Comparison of ENCODE assay signal across 8 cellular contexts in genomic region chr17:7484964-7485377, GRCh38. TPM values are rescaled to one million over a fixed set of nuclear protein-coding genes. Genes with fewer than 3 reads are reported as not detected.
DNase-seq lines count a peak whose midpoint lies in the region; ATAC-seq and TF ChIP-seq lines count a peak whose summit lies in the region.

No MANE protein-coding gene starts in this region.

- TF ChIP-seq CTCF in SU-DHL-6 (IDR thresholded peaks at IDR 0.05; ENCODE audit: insufficient read depth, low read length, poor library complexity, severe bottlenecking) (no peak), stomach (IDR thresholded peaks at IDR 0.05) (no peak)

- H3K9me2 ChIP-seq in SU-DHL-6 (replicated peaks; ENCODE audit: insufficient read depth, low read length) = no peaks in the 10 kb centered on the region

- peaks cover 47% of the 10 kb centered on the region for H3K79me2 ChIP-seq in SU-DHL-6 (ENCODE audit: insufficient read depth, low read length)

- peak; percentile 9 for DNase-seq in NCI-H2029 (lab: John Stamatoyannopoulos, UW)
- DNase-seq in NCI-H2029 treated with DMSO at 0.1 percent for 48 hours (lab: John Stamatoyannopoulos, UW) = no peak
- DNase-seq in right cardiac atrium = no peak
- no peak for DNase-seq in stomach
- no peak for DNase-seq in stimulated activated CD8-positive, alpha-beta memory T cell treated with anti-CD3 and anti-CD28 coated beads, Interleukin-4, amount 100 ng/mL, for 48 hours
- no peak for DNase-seq in medulla oblongata (ENCODE audit: extremely low spot score)
- DNase-seq in superior temporal gyrus (ENCODE audit: extremely low spot score) = no peak

- peak overlapping the region; percentile 73 for H3K4me2 ChIP-seq in SU-DHL-6 (ENCODE audit: low read depth, low read length, poor library complexity, severe bottlenecking)

- H3K4me1 ChIP-seq in right cardiac atrium (ENCODE audit: control insufficient read depth, insufficient read depth, low read length) = peaks cover 9% of the 10 kb centered on the region
- H3K4me1 ChIP-seq in stomach = peaks cover 26 to 82% (median 67%) of the 10 kb centered on the region in 4 donors

- intact Hi-C loops in right cardiac atrium (cut with DNase I) = loop anchor here in 2 of 4 donors (5.0 kb wide), 2 partner anchors 93 to 138 kb away; partner anchors contain the start of gene PLSCR3 (in 1 of the 2)
- intact Hi-C loops in stomach (cut with DNase I; ENCODE audit: low total_unique reads) = no loop called here

- H3F3A ChIP-seq in SU-DHL-6 (ENCODE audit: insufficient read depth) = peaks cover 11% of the 10 kb centered on the region; the same call in 1 of the 2 replicates

- ATAC-seq in right cardiac atrium = no peak

- peak overlapping the region; percentile 81 for H3K9ac ChIP-seq in SU-DHL-6 (ENCODE audit: low read length)

- H3K27me3 ChIP-seq in SU-DHL-6 (ENCODE audit: low read length) (no peaks in the 10 kb centered on the region), right cardiac atrium (ENCODE audit: control insufficient read depth, insufficient read depth) (no peaks in the 10 kb centered on the region), stomach (no peaks in the 10 kb centered on the region)

- H3K9me3 ChIP-seq in SU-DHL-6 (ENCODE audit: insufficient read depth, low read length) = no peaks in the 10 kb centered on the region
- H3K9me3 ChIP-seq in right cardiac atrium (ENCODE audit: control insufficient read depth, low read length) = no peaks in the 10 kb centered on the region
- no peaks in the 10 kb centered on the region for H3K9me3 ChIP-seq in stomach

- H3K27ac ChIP-seq in SU-DHL-6 (ENCODE audit: low read depth, low read length) (peak overlapping the region; percentile 89), right cardiac atrium (ENCODE audit: low read length) (peak overlapping the region; percentile 74), stomach (peak overlapping the region; percentile 94 to 100 (median 99))

- no peak for TF ChIP-seq POLR2A in stomach (IDR thresholded peaks at IDR 0.05)

- H2AFZ ChIP-seq in SU-DHL-6 (ENCODE audit: low read depth, low read length, severe bottlenecking) = peak overlapping the region; percentile 38

- TF ChIP-seq EP300 in stomach (IDR thresholded peaks at IDR 0.05) = no peak

- H3K4me3 ChIP-seq in SU-DHL-6 (ENCODE audit: insufficient read depth, low read length, poor library complexity, severe bottlenecking) (peak overlapping the region; percentile 66), right cardiac atrium (ENCODE audit: low read length) (peak overlapping the region; percentile 76), stomach (peak overlapping the region; percentile 55 to 71 (median 60))

- H4K20me1 ChIP-seq in SU-DHL-6 (ENCODE audit: low read depth, low read length) = no peaks in the 10 kb centered on the region

- under 1% methylated on average over 15 of the region's 15 CpGs for WGBS in right cardiac atrium
- WGBS in stomach, 5 donors = 0 to 2% (median 0%) methylated on average over 15 of the region's 15 CpGs

- H3K36me3 ChIP-seq in SU-DHL-6 (ENCODE audit: low read length) (no peaks in the 10 kb centered on the region), stomach (peaks cover 0 to 8% (median 0%) of the 10 kb centered on the region in 4 donors)

RNA-seq across cellular contexts. Expression of gene POLR2A, which starts 0.8 kb away (rescaled TPM):
- 10 to 100 TPM; 41.9 to 51.4 (median 47.4) TPM for total RNA-seq in right cardiac atrium
- 22.3 TPM for polyA plus RNA-seq in right cardiac atrium
- 100 to 1,000 TPM in 2 of 5 donors, 10 to 100 TPM in 3; 55.4 to 750 (median 85.2) TPM for total RNA-seq in stomach
- 10 to 100 TPM in 1 of 3 donors, 1 to 10 TPM in 2; 8.1 to 12.7 (median 10.0) TPM for polyA plus RNA-seq in stomach

RNA-seq across cellular contexts. Expression of gene SLC35G6, which starts 3.7 kb away (rescaled TPM):
- not detected for total RNA-seq in right cardiac atrium
- polyA plus RNA-seq in right cardiac atrium = not detected
- total RNA-seq in stomach = not detected
- not detected for polyA plus RNA-seq in stomach

RNA-seq across cellular contexts. Expression of gene ZBTB4, which starts 5.5 kb away (rescaled TPM):
- total RNA-seq in right cardiac atrium = 10 to 100 TPM; 73.6 to 86.2 (median 82.2) TPM
- polyA plus RNA-seq in right cardiac atrium = 41.7 TPM
- total RNA-seq in stomach = 10 to 100 TPM; 15.8 to 31.5 (median 29.0) TPM
- polyA plus RNA-seq in stomach = 10 to 100 TPM; 16.3 to 18.0 (median 17.9) TPM

RNA-seq across cellular contexts. Expression of gene CHRNB1, which starts 40.1 kb away (rescaled TPM):
- 10 to 100 TPM; 11.4 to 15.6 (median 13.1) TPM for total RNA-seq in right cardiac atrium
- 16.1 TPM for polyA plus RNA-seq in right cardiac atrium
- 1 to 10 TPM in 3 of 5 donors, not detected in 2; 1.8 to 6.4 (median 4.2) TPM for total RNA-seq in stomach
- 10 to 100 TPM in 2 of 3 donors, 1 to 10 TPM in 1; 9.2 to 12.0 (median 10.7) TPM for polyA plus RNA-seq in stomach

RNA-seq across cellular contexts. Expression of gene FGF11, which starts 45.7 kb away (rescaled TPM):
- total RNA-seq in right cardiac atrium = 10 to 100 TPM; 13.9 to 34.8 (median 23.9) TPM
- 31.7 TPM for polyA plus RNA-seq in right cardiac atrium
- total RNA-seq in stomach = 10 to 100 TPM in 1 of 5 donors, under 1 TPM in 1, not detected in 3; 0.37 to 15.6 TPM
- polyA plus RNA-seq in stomach = 1 to 10 TPM in 1 of 3 donors, under 1 TPM in 1, not detected in 1; 0.50 to 2.9 TPM
